ENCODE assay signal across 16 cellular contexts in the genomic region with DNA sequence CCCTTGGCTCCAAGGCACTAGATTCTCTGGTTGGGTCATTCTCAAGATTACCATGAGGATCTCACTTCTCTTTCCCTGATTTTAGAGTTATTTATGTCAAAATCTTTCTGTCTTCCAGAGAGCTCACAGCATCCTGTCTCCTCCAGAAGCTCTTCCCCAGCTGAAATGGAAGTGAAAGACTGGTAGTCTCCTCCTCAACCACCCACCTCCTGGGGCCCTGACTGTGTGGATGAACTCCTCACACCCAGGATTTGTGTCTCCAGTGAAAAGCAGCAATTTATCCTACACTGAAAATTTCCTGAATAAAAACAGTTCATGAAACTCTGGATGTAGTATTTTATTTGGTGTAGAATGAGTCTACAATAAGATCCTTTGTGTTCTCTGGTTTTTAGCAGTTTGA. TPM values are rescaled to one million over a fixed set of nuclear protein-coding genes. Genes with fewer than 3 reads are reported as not detected.
DNase-seq lines count a peak whose midpoint lies in the region; ATAC-seq and TF ChIP-seq lines count a peak whose summit lies in the region.
"Had no signal": no experiment of that assay in that cellular context is flagged by ENCODE, and none has a peak within 500 bp of the region (broad histone marks: within the 10 kb centered on the region; RNA-seq: fewer than 3 reads in every experiment).

No MANE protein-coding gene starts in this region.

- TF ChIP-seq POLR2A in heart left ventricle (IDR thresholded peaks at IDR 0.05): no peak

- H3K27me3 ChIP-seq in heart left ventricle: no peaks in the 10 kb centered on the region
- H3K27me3 ChIP-seq in right cardiac atrium (ENCODE audit: control insufficient read depth, insufficient read depth): no peaks in the 10 kb centered on the region
- H3K27me3 ChIP-seq in osteoblast (ENCODE audit: insufficient read depth, low read length): no peaks in the 10 kb centered on the region
- H3K27me3 ChIP-seq in tibial artery: no peaks in the 10 kb centered on the region

- H4K20me1 ChIP-seq in osteoblast (ENCODE audit: insufficient read depth, low read length): no peaks in the 10 kb centered on the region

- ATAC-seq in heart left ventricle: no peak
- ATAC-seq in right cardiac atrium: no peak
- ATAC-seq in HG03460 (IDR thresholded peaks at IDR 0.05; ENCODE audit: unreplicated experiment): no peak
- no peak for ATAC-seq in GM21360 (IDR thresholded peaks at IDR 0.05; ENCODE audit: unreplicated experiment)

- H3K36me3 ChIP-seq in heart left ventricle (no peaks in the 10 kb centered on the region), osteoblast (ENCODE audit: insufficient read depth, low read length) (no peaks in the 10 kb centered on the region), tibial artery (no peaks in the 10 kb centered on the region)

- H3K27ac ChIP-seq in heart left ventricle (peak overlapping the region in 11 of 12 donors; percentile 2 to 83 (median 64)), right cardiac atrium (ENCODE audit: low read length) (no peak overlapping the region), caudate nucleus (ENCODE audit: low read depth, low read length) (peak overlapping the region; percentile 8), osteoblast (ENCODE audit: low read depth, low read length) (no peak overlapping the region), tibial artery (peak overlapping the region; percentile 73 to 77)
- H3K27ac ChIP-seq: C4-2B had no signal

- H3K4me3 ChIP-seq in heart left ventricle (no peak overlapping the region), right cardiac atrium (ENCODE audit: low read length) (no peak overlapping the region), osteoblast (ENCODE audit: insufficient read depth, low read length) (no peak overlapping the region), tibial artery (no peak overlapping the region)

- DNase-seq in heart left ventricle: no peak
- no peak for DNase-seq in right cardiac atrium
- DNase-seq in caudate nucleus (lab: John Stamatoyannopoulos, UW): peak in 6 of 61 donors; percentile 6 to 71 (median 41)
- no peak for DNase-seq in osteoblast (ENCODE audit: insufficient read length, low spot score, missing footprints)
- no peak for DNase-seq in tibial artery
- DNase-seq in ACHN: no peak
- DNase-seq: 8988T, COR-L47, HFFc6, NCI-H1930, NCI-H2171, NCI-H446 treated with DMSO at 0.1 percent for 48 hours, NCI-H748 treated with DMSO at 0.1 percent for 48 hours had no signal

- peak overlapping the region; percentile 45 for H2AFZ ChIP-seq in osteoblast (ENCODE audit: low read length)

- peaks cover 0 to 31% (median 15%) of the 10 kb centered on the region in 12 donors for H3K4me1 ChIP-seq in heart left ventricle
- H3K4me1 ChIP-seq in right cardiac atrium (ENCODE audit: control insufficient read depth, insufficient read depth, low read length): no peaks in the 10 kb centered on the region
- H3K4me1 ChIP-seq in osteoblast (ENCODE audit: insufficient read depth, low read length): peaks cover 9% of the 10 kb centered on the region
- H3K4me1 ChIP-seq in tibial artery: peaks cover 0 to 20% (median 8%) of the 10 kb centered on the region in 4 donors

- in situ Hi-C loops in ACHN (cut with HindIII; ENCODE audit: low pct_ligation_motif_present, low pct_unique_long_range_greater_than_20kb, low sequenced_read_pairs): no loop called here

- no peaks in the 10 kb centered on the region for H3K79me2 ChIP-seq in osteoblast (ENCODE audit: insufficient read depth, low read length)

- H3K4me2 ChIP-seq in osteoblast (ENCODE audit: insufficient read depth, low read length): no peak overlapping the region

- intact Hi-C loops in heart left ventricle (cut with DNase I): loop anchor here in 1 of 10 donors (2.0 kb wide), 1 partner anchor 66 kb away; no protein-coding TSS in a partner anchor
- intact Hi-C loops in right cardiac atrium (cut with DNase I): no loop called here
- intact Hi-C loops in tibial artery (cut with DNase I; ENCODE audit: low total_unique reads): no loop called here

- no peak for TF ChIP-seq CTCF in heart left ventricle (IDR thresholded peaks at IDR 0.05)
- TF ChIP-seq CTCF in osteoblast (IDR thresholded peaks at IDR 0.05; ENCODE audit: extremely low read depth, low read depth, low read length): no peak
- TF ChIP-seq CTCF in tibial artery (IDR thresholded peaks at IDR 0.05): no peak

- peaks cover 0 to 22% (median 0%) of the 10 kb centered on the region in 12 donors for H3K9me3 ChIP-seq in heart left ventricle
- H3K9me3 ChIP-seq in right cardiac atrium (ENCODE audit: control insufficient read depth, low read length): no peaks in the 10 kb centered on the region
- no peaks in the 10 kb centered on the region for H3K9me3 ChIP-seq in osteoblast (ENCODE audit: low read depth, low read length)
- no peaks in the 10 kb centered on the region for H3K9me3 ChIP-seq in tibial artery

RNA-seq across cellular contexts. Expression of a gene that starts 12.0 kb away (rescaled TPM):
- 10 to 100 TPM in 2 of 9 donors, 1 to 10 TPM in 7; 3.9 to 18.5 (median 6.1) TPM for total RNA-seq in heart left ventricle
- 1 to 10 TPM; 2.1 to 4.4 TPM for polyA plus RNA-seq in heart left ventricle
- 1 to 10 TPM; 4.5 to 8.1 (median 6.1) TPM for total RNA-seq in right cardiac atrium
- 2.5 TPM for polyA plus RNA-seq in right cardiac atrium
- total RNA-seq in osteoblast: not detected in 2 replicates
- total RNA-seq: HFFc6 had no signal

Comparison
In these comparisons a context has a peak if more than half of its experiments do, and no peak if none do; other contexts are left out.
1. H3K27ac ChIP-seq: peak in heart left ventricle (11 of 12), caudate nucleus (single experiment) and tibial artery (2 of 2); none in right cardiac atrium (single experiment) and osteoblast (single experiment).